In genomic region chr6:105992315-105992961, GRCh38 we compare ENCODE assay signal across 1 cellular context.
TF ChIP-seq lines count a peak whose summit lies in the region.

No MANE protein-coding gene starts in this region.

TF ChIP-seq in WTC11, 78 proteins besides CTCF, POLR2A, EP300 and RAD21 (continued from another document):
- no peak for TF ChIP-seq ZNF121 (CRISPR knock-in tag; IDR thresholded peaks at IDR 0.05)
- no peak for TF ChIP-seq ZNF671 (CRISPR knock-in tag; IDR thresholded peaks at IDR 0.05)
- 0 out of 2 replicates have a peak, but pooled peaks have one; percentile 22 for TF ChIP-seq HMGXB4 (CRISPR knock-in tag; IDR thresholded peaks at IDR 0.05)
- 0 out of 2 replicates have a peak, but pooled peaks have one; percentile 11 for TF ChIP-seq SMAD3 (CRISPR knock-in tag; IDR thresholded peaks at IDR 0.05; ENCODE audit: borderline replicate concordance)
- no peak for TF ChIP-seq ZNF263 (CRISPR knock-in tag; IDR thresholded peaks at IDR 0.05; ENCODE audit: low read depth)
- no peak for TF ChIP-seq ZNF396 (CRISPR knock-in tag; IDR thresholded peaks at IDR 0.05; ENCODE audit: borderline replicate concordance)
- no peak for TF ChIP-seq MLX (CRISPR knock-in tag; IDR thresholded peaks at IDR 0.05)
- no peak for TF ChIP-seq CDX4 (CRISPR knock-in tag; IDR thresholded peaks at IDR 0.05; ENCODE audit: borderline replicate concordance)
- no peak for TF ChIP-seq ERG (CRISPR knock-in tag; IDR thresholded peaks at IDR 0.05)
- no peak for TF ChIP-seq GRHL2 (CRISPR knock-in tag; IDR thresholded peaks at IDR 0.05; ENCODE audit: insufficient replicate concordance, severe bottlenecking)
- TF ChIP-seq GABPB1 (CRISPR knock-in tag; IDR thresholded peaks at IDR 0.05), result no peak
